Comparison of ENCODE assay signal across 32 cellular contexts in the genomic region with DNA sequence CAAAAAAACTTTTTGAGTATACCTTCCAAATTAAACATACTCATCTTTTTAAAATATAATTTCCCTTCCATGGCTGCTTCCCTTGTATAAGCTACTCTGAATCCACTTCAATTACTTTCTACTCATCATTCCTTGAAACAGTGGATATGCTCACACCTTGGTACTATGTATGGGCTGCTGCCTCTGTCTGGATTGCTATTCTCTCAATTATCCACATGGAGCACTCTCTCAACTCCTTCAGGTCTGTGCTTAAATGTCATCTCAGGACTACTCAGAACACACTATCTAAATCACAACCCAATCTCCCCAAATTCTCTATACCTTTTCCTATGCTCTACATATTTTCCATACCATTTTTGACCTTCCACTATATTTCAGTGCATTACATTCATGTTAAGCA.
"Had no signal": no experiment of that assay in that cellular context is flagged by ENCODE, and none has a peak within 500 bp of the region (broad histone marks: within the 10 kb centered on the region; RNA-seq: fewer than 3 reads in every experiment).

No MANE protein-coding gene starts in this region.

- H3K4me1 ChIP-seq: heart right ventricle, left ventricle myocardium inferior, parathyroid adenoma, psoas muscle, right atrium auricular region, thyroid gland, upper lobe of left lung had no signal

- H3K27me3 Mint-ChIP-seq: activated naive CD8-positive, alpha-beta T cell; stimulated activated memory B cell treated with anti-CD40 and anti-IgM and Interleukin-4, amounts not matched to agents 10 μg/mL and 1 μg/mL and 100 μg/mL, for 72 hours; stimulated activated naive CD8-positive, alpha-beta T cell treated with anti-CD3 and anti-CD28 coated beads, Interleukin-15, amount 100 ng/mL, for 72 hours had no signal

- H3K27ac ChIP-seq: cardiac muscle cell, esophagus muscularis mucosa, heart right ventricle, left ventricle myocardium inferior, parathyroid adenoma, psoas muscle, right atrium auricular region, thyroid gland, upper lobe of left lung, vagina had no signal

- H3K4me3 Mint-ChIP-seq: activated naive CD8-positive, alpha-beta T cell; nephron progenitor cell; stimulated activated memory B cell treated with anti-CD40 and anti-IgM and Interleukin-4, amounts not matched to agents 10 μg/mL and 1 μg/mL and 100 μg/mL, for 72 hours; stimulated activated naive CD8-positive, alpha-beta T cell treated with anti-CD3 and anti-CD28 coated beads, Interleukin-15, amount 100 ng/mL, for 72 hours; T-helper 2 cell treated with Interferon-gamma antibody and Interleukin-4, amounts not matched to agents 5 μg/mL and 100 μg/mL, for 36 hours had no signal

- ATAC-seq: activated CD4-positive, CD25-positive, alpha-beta regulatory T cell treated with anti-CD3 and anti-CD28 coated beads, Interleukin-2, amount 50 U/mL, for 24 hours; heart right ventricle; psoas muscle; stimulated activated memory B cell treated with anti-CD40 and anti-IgM and Interleukin-4, amounts not matched to agents 10 μg/mL and 1 μg/mL and 100 μg/mL, for 72 hours; stimulated activated naive CD8-positive, alpha-beta T cell treated with anti-CD3 and anti-CD28 coated beads, Interleukin-15, amount 100 ng/mL, for 72 hours had no signal

- H3K4me2 ChIP-seq: smooth muscle cell had no signal

- H3K4me3 ChIP-seq: cardiac muscle cell, esophagus muscularis mucosa, heart right ventricle, left ventricle myocardium inferior, lung, psoas muscle, right atrium auricular region, smooth muscle cell, thyroid gland, upper lobe of left lung, vagina had no signal

- H3K27ac Mint-ChIP-seq: activated naive CD8-positive, alpha-beta T cell; nephron progenitor cell; stimulated activated memory B cell treated with anti-CD40 and anti-IgM and Interleukin-4, amounts not matched to agents 10 μg/mL and 1 μg/mL and 100 μg/mL, for 72 hours; T-helper 2 cell treated with Interferon-gamma antibody and Interleukin-4, amounts not matched to agents 5 μg/mL and 100 μg/mL, for 36 hours had no signal

- H3K79me2 ChIP-seq: parathyroid adenoma had no signal

- H3K36me3 Mint-ChIP-seq: activated naive CD8-positive, alpha-beta T cell; stimulated activated memory B cell treated with anti-CD40 and anti-IgM and Interleukin-4, amounts not matched to agents 10 μg/mL and 1 μg/mL and 100 μg/mL, for 72 hours had no signal

- H3K27me3 ChIP-seq: cardiac muscle cell, esophagus muscularis mucosa, heart right ventricle, right atrium auricular region, thyroid gland, upper lobe of left lung, vagina had no signal

- H2AFZ ChIP-seq: parathyroid adenoma had no signal

- H3K9me3 ChIP-seq: esophagus muscularis mucosa, heart right ventricle, left ventricle myocardium inferior, psoas muscle, right atrium auricular region, thyroid gland, upper lobe of left lung, vagina had no signal

- DNase-seq: activated CD4-positive, alpha-beta T cell treated with anti-CD3 and anti-CD28 coated beads for 48 hours; activated CD4-positive, alpha-beta T cell treated with anti-CD3 and anti-CD28 coated beads, Interleukin-2, amount 50 U/mL, for 48 hours; activated CD8-positive, alpha-beta memory T cell treated with anti-CD3 and anti-CD28 coated beads for 24 hours; activated effector memory CD4-positive, alpha-beta T cell treated with Interleukin-2 at 50 U/mL for 16 hours; activated naive CD4-positive, alpha-beta T cell treated with Interleukin-2 at 50 U/mL for 16 hours; anterior cingulate cortex; cortex of kidney; foreskin melanocyte; heart right ventricle; islet precursor cell; left ventricle myocardium inferior; nephron progenitor cell; nucleus accumbens; psoas muscle; stimulated activated CD4-positive, alpha-beta T cell treated with anti-CD3 and anti-CD28 coated beads, Interleukin-1b, Interleukin-23, amount 100 ng/mL, for 48 hours; stimulated activated CD4-positive, alpha-beta T cell treated with anti-CD3 and anti-CD28 coated beads, Interleukin-4, amount 100 ng/mL, for 4 hours; stimulated activated CD8-positive, alpha-beta memory T cell treated with anti-CD3 and anti-CD28 coated beads, Interleukin-4, amount 100 ng/mL, for 48 hours; stimulated activated naive CD8-positive, alpha-beta T cell treated with anti-CD3 and anti-CD28 coated beads, Interleukin-15, amount 100 ng/mL, for 72 hours; substantia nigra; thyroid gland; upper lobe of left lung had no signal

- H3K9ac ChIP-seq: parathyroid adenoma had no signal

- H3K4me1 Mint-ChIP-seq: nephron progenitor cell; stimulated activated memory B cell treated with anti-CD40 and anti-IgM and Interleukin-4, amounts not matched to agents 10 μg/mL and 1 μg/mL and 100 μg/mL, for 72 hours; stimulated activated naive CD8-positive, alpha-beta T cell treated with anti-CD3 and anti-CD28 coated beads, Interleukin-15, amount 100 ng/mL, for 72 hours had no signal

- H3K9me3 Mint-ChIP-seq: nephron progenitor cell; stimulated activated memory B cell treated with anti-CD40 and anti-IgM and Interleukin-4, amounts not matched to agents 10 μg/mL and 1 μg/mL and 100 μg/mL, for 72 hours; T-helper 2 cell treated with Interferon-gamma antibody and Interleukin-4, amounts not matched to agents 5 μg/mL and 100 μg/mL, for 36 hours had no signal
